19 cellular contexts compared by ENCODE assay signal in the genomic region with DNA sequence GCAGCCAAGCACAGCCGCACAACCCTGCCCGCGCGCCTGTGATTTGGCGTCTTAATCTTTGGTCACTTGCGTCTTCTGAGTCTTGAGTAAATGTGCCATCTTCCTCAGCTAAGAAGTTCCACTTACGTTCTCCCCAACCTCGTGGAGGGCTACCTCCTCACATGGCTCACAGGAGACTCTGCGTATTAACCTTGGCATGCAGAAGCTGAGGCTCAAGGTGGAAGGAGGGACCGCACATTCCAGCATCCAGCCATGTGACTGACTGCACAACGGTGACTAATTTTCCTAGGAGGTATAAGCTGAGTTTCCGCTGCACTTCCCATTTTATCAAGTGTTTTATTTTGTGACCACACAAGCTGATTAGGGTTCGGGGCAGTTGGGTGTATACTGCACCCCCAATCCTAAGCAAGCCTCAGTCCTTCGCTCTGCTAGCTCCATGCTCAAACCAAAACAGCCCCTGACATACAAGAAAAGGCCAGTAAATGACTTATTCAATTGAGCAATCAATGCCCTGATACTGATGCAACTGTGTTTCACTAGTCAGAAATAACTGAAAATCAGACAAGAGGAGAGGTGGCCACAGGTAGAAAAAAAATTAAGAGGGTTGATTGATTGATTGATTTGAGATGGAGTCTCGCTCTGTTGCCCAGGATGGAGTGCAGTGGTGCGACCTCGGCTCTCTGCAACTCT. TPM values are rescaled to one million over a fixed set of nuclear protein-coding genes. Genes with fewer than 3 reads are reported as not detected.
DNase-seq lines count a peak whose midpoint lies in the region; ATAC-seq and TF ChIP-seq lines count a peak whose summit lies in the region.
"Had no signal": no experiment of that assay in that cellular context is flagged by ENCODE, and none has a peak within 500 bp of the region (broad histone marks: within the 10 kb centered on the region; RNA-seq: fewer than 3 reads in every experiment).

No MANE protein-coding gene starts in this region.

- no peaks in the 10 kb centered on the region for H3K9me3 Mint-ChIP-seq in nephron progenitor cell
- H3K9me3 Mint-ChIP-seq: activated T-helper 2 cell treated with anti-CD3 and anti-CD28 coated beads, Interferon-gamma antibody, Interleukin-2, Interleukin-4, amounts not matched to agents 10 μg/mL and 5 μg/mL and 100 μg/mL, durations not matched to agents 14 hours and 24 hours and 36 hours had no signal

- WGBS in hepatocyte (ENCODE audit: low lambda C conversion rate, missing lambda C conversion rate): 93% methylated on average over 17 of the region's 17 CpGs
- 84 to 94% methylated on average over 13 to 15 of the region's 17 CpGs for WGBS in esophagus squamous epithelium, 2 donors

- peak overlapping the region; percentile 64 for H3K27ac Mint-ChIP-seq in nephron progenitor cell
- H3K27ac Mint-ChIP-seq: activated T-helper 2 cell treated with anti-CD3 and anti-CD28 coated beads, Interferon-gamma antibody, Interleukin-2, Interleukin-4, amounts not matched to agents 10 μg/mL and 5 μg/mL and 100 μg/mL, durations not matched to agents 14 hours and 24 hours and 36 hours had no signal

- no peak overlapping the region for H3K4me2 ChIP-seq in hepatocyte

- DNase-seq in G401 (ENCODE audit: low spot score): peak; percentile 10
- DNase-seq in NOMO-1 treated with dmso at 0.1 percent for 144 hours (lab: John Stamatoyannopoulos, UW; ENCODE audit: unreplicated experiment): peak; percentile 1
- DNase-seq in cerebellar cortex (ENCODE audit: low spot score): peak; percentile 48
- DNase-seq in nephron progenitor cell: no peak
- DNase-seq in hepatocyte (ENCODE audit: low spot score): no peak
- no peak for DNase-seq in esophagus squamous epithelium (lab: John Stamatoyannopoulos, UW)
- DNase-seq in KG1 (lab: John Stamatoyannopoulos, UW): no peak
- DNase-seq: dermis blood vessel endothelial cell, left cardiac atrium, NCI-H187, NCI-H510A treated with DMSO at 0.1 percent for 48 hours, posterior cingulate gyrus, stomach had no signal

- H3K4me1 ChIP-seq in hepatocyte (ENCODE audit: insufficient read depth) (no peaks in the 10 kb centered on the region), esophagus squamous epithelium (peaks cover 0 to 3% (median under 1%) of the 10 kb centered on the region in 3 donors)
- H3K4me1 ChIP-seq: Peyer's patch had no signal

- no peak overlapping the region for H3K4me3 Mint-ChIP-seq in nephron progenitor cell

- in situ Hi-C loops in G401 (cut with HindIII; ENCODE audit: low sequenced_read_pairs): no loop called here

- no peak for TF ChIP-seq POLR2A in esophagus squamous epithelium (IDR thresholded peaks at IDR 0.05)

- intact Hi-C loops in esophagus squamous epithelium (cut with DNase I): no loop called here

- no peak overlapping the region for H2AFZ ChIP-seq in hepatocyte

- no peaks in the 10 kb centered on the region for H3K9me3 ChIP-seq in hepatocyte (ENCODE audit: low read depth)
- no peaks in the 10 kb centered on the region for H3K9me3 ChIP-seq in esophagus squamous epithelium
- H3K9me3 ChIP-seq: heart right ventricle, Peyer's patch, stomach, vagina had no signal

- no peaks in the 10 kb centered on the region for H4K20me1 ChIP-seq in hepatocyte (ENCODE audit: insufficient read depth, poor library complexity, severe bottlenecking)

- no peak for TF ChIP-seq CTCF in nephron progenitor cell (IDR thresholded peaks at IDR 0.05)
- no peak for TF ChIP-seq CTCF in hepatocyte (IDR thresholded peaks at IDR 0.05; ENCODE audit: poor library complexity)
- TF ChIP-seq CTCF in esophagus squamous epithelium (IDR thresholded peaks at IDR 0.05): no peak

- H3K4me3 ChIP-seq in hepatocyte (no peak overlapping the region), esophagus squamous epithelium (no peak overlapping the region)
- H3K4me3 ChIP-seq: heart right ventricle, Peyer's patch, stomach, vagina had no signal

- no peaks in the 10 kb centered on the region for H3K27me3 Mint-ChIP-seq in nephron progenitor cell (ENCODE audit: low read depth, poor library complexity)

- no peak for ATAC-seq in GM19035 (IDR thresholded peaks at IDR 0.05; ENCODE audit: unreplicated experiment)
- ATAC-seq: esophagus mucosa, left cardiac atrium had no signal

- H3K4me1 Mint-ChIP-seq in nephron progenitor cell: peaks cover 33% of the 10 kb centered on the region

- H3K27me3 ChIP-seq in hepatocyte: no peaks in the 10 kb centered on the region
- H3K27me3 ChIP-seq in esophagus squamous epithelium: no peaks in the 10 kb centered on the region
- H3K27me3 ChIP-seq: heart right ventricle, Peyer's patch, stomach, vagina had no signal

- H3K27ac ChIP-seq in hepatocyte (no peak overlapping the region), esophagus squamous epithelium (no peak overlapping the region)
- H3K27ac ChIP-seq: heart right ventricle, Peyer's patch, stomach, vagina had no signal

- H3K36me3 ChIP-seq in hepatocyte (replicated peaks; ENCODE audit: insufficient read depth, low read depth) (no peaks in the 10 kb centered on the region), esophagus squamous epithelium (no peaks in the 10 kb centered on the region)
- H3K36me3 ChIP-seq: heart right ventricle, Peyer's patch, stomach, vagina had no signal

- no peaks in the 10 kb centered on the region for H3K9me2 ChIP-seq in hepatocyte (replicated peaks; ENCODE audit: insufficient read depth)

- peaks cover 32% of the 10 kb centered on the region for H3K79me2 ChIP-seq in hepatocyte

- H3K36me3 Mint-ChIP-seq in nephron progenitor cell (ENCODE audit: low read depth): peaks cover 21% of the 10 kb centered on the region

RNA-seq across cellular contexts. Expression of a gene that starts 7.0 kb away (rescaled TPM):
- total RNA-seq in G401 (2014; rRNA removed; shearing (Covaris generic)): 4.7 and 6.9 TPM in 2 replicates
- total RNA-seq in hepatocyte: 4.5 and 5.7 TPM in 2 replicates
- 2.2 and 2.7 TPM in 2 replicates for polyA plus RNA-seq in hepatocyte
- 1 to 10 TPM; 2.0 to 3.6 (median 2.8) TPM for total RNA-seq in esophagus squamous epithelium

Comparison
In these comparisons a context has a peak if more than half of its experiments do, and no peak if none do; other contexts are left out.
1. DNase-seq: peak in G401 (single experiment), NOMO-1 treated with dmso at 0.1 percent for 144 hours (single experiment) and cerebellar cortex (single experiment); none in nephron progenitor cell (single experiment), hepatocyte (single experiment), esophagus squamous epithelium (single experiment) and KG1 (single experiment).